31 cellular contexts compared by ENCODE assay signal in genomic region chr18:26532367-26533340, GRCh38. TPM values are rescaled to one million over a fixed set of nuclear protein-coding genes. Genes with fewer than 3 reads are reported as not detected.
A peak's percentile ranks its signal among the peaks of the same experiment; 100 is the strongest.
DNase-seq lines count a peak whose midpoint lies in the region; ATAC-seq, FAIRE-seq and TF ChIP-seq lines count a peak whose summit lies in the region.
"Had no signal": no experiment of that assay in that cellular context is flagged by ENCODE, and none has a peak within 500 bp of the region (broad histone marks: within the 10 kb centered on the region; RNA-seq: fewer than 3 reads in every experiment).

No MANE protein-coding gene starts in this region.

- H3K27me3 ChIP-seq in mammary epithelial cell (ENCODE audit: insufficient read depth, low read length), result no peaks in the 10 kb centered on the region
- H3K27me3 ChIP-seq in keratinocyte (ENCODE audit: control insufficient read depth, extremely low read depth, insufficient read depth, low read length), result no peaks in the 10 kb centered on the region
- H3K27me3 ChIP-seq: BE2C, dorsolateral prefrontal cortex, MG63 had no signal

- H3K36me3 Mint-ChIP-seq in stimulated activated naive B cell treated with anti-CD40 and anti-IgM and Interleukin-4, amounts not matched to agents 10 μg/mL and 1 μg/mL and 100 μg/mL, for 72 hours, result no peaks in the 10 kb centered on the region
- H3K36me3 Mint-ChIP-seq: CD8-positive, alpha-beta memory T cell had no signal

- no peak for ATAC-seq in stimulated activated naive B cell treated with anti-CD40 and anti-IgM and Interleukin-4, amounts not matched to agents 10 μg/mL and 1 μg/mL and 100 μg/mL, for 72 hours (replicated peaks)
- ATAC-seq: activated CD4-positive, alpha-beta T cell treated with anti-CD3 and anti-CD28 coated beads for 36 hours; activated CD8-positive, alpha-beta T cell treated with anti-CD3 and anti-CD28 coated beads, Interleukin-2, amount 10 ng/mL, durations not matched to agents 7 days and 5 days; left ventricle myocardium superior; stimulated activated naive CD8-positive, alpha-beta T cell treated with anti-CD3 and anti-CD28 coated beads, Interleukin-15, Interleukin-2, amounts not matched to agents 100 U/mL and 50 U/mL, for 24 hours had no signal

- H2AFZ ChIP-seq in mammary epithelial cell (ENCODE audit: low read depth, low read length) (no peak overlapping the region), keratinocyte (ENCODE audit: control insufficient read depth, low read length) (peak overlapping the region; percentile 34)
- H2AFZ ChIP-seq: parathyroid adenoma, PC-9 had no signal

- in situ Hi-C loops in mammary epithelial cell (cut with MboI; ENCODE audit: low sequenced_read_pairs in 2 of 2), result no loop called here

- CTCF ChIA-PET in mammary epithelial cell (lab: Charles Lee; ENCODE audit: low non-redundant PET), result no interaction called here

- H3K9me1 ChIP-seq in keratinocyte (ENCODE audit: control insufficient read depth, extremely low read depth, insufficient read depth, low read length), result no peaks in the 10 kb centered on the region

- H3K79me2 ChIP-seq in mammary epithelial cell (ENCODE audit: insufficient read depth, low read length) (peaks cover 85% of the 10 kb centered on the region), keratinocyte (ENCODE audit: control insufficient read depth, insufficient read depth, low read length) (peaks cover 54% of the 10 kb centered on the region)

- dilution Hi-C loops in mammary epithelial cell (cut with HindIII; ENCODE audit: low sequenced_read_pairs), result no loop called here
- dilution Hi-C loops in keratinocyte (cut with MboI; ENCODE audit: extremely low pct_ligation_motif_present, low sequenced_read_pairs), result no loop called here

- H3K27me3 Mint-ChIP-seq in stimulated activated naive B cell treated with anti-CD40 and anti-IgM and Interleukin-4, amounts not matched to agents 10 μg/mL and 1 μg/mL and 100 μg/mL, for 72 hours, result no peaks in the 10 kb centered on the region
- H3K27me3 Mint-ChIP-seq: activated CD4-positive, alpha-beta T cell treated with anti-CD3 and anti-CD28 coated beads for 36 hours; brain; CD8-positive, alpha-beta memory T cell had no signal

- H3K9me3 ChIP-seq in mammary epithelial cell (replicated peaks; ENCODE audit: insufficient read depth, low read length), result no peaks in the 10 kb centered on the region
- no peaks in the 10 kb centered on the region for H3K9me3 ChIP-seq in keratinocyte (ENCODE audit: control insufficient read depth, low read depth, low read length)
- H3K9me3 ChIP-seq: BE2C, MG63 had no signal

- FAIRE-seq in keratinocyte (lab: Jason Lieb, UNC), result peak; percentile 84
- FAIRE-seq: GM12892, small intestine had no signal

- H3K4me2 ChIP-seq in mammary epithelial cell (ENCODE audit: insufficient read depth, low read depth, low read length) (no peak overlapping the region), keratinocyte (ENCODE audit: control insufficient read depth, extremely low read depth, insufficient read depth, low read depth, low read length) (no peak overlapping the region)
- H3K4me2 ChIP-seq: PC-9 had no signal

- no peaks in the 10 kb centered on the region for H3K9me3 Mint-ChIP-seq in stimulated activated naive B cell treated with anti-CD40 and anti-IgM and Interleukin-4, amounts not matched to agents 10 μg/mL and 1 μg/mL and 100 μg/mL, for 72 hours
- H3K9me3 Mint-ChIP-seq: activated T-helper 2 cell treated with anti-CD3 and anti-CD28 coated beads, Interferon-gamma antibody, Interleukin-2, Interleukin-4, amounts not matched to agents 10 μg/mL and 5 μg/mL and 100 μg/mL, durations not matched to agents 14 hours and 24 hours and 36 hours; brain; CD8-positive, alpha-beta memory T cell had no signal

- TF ChIP-seq CTCF in mammary epithelial cell (conservative IDR thresholded peaks at IDR 0.05 in 1 of 2, IDR thresholded peaks at IDR 0.05 in 1 of 2; ENCODE audit: extremely low read depth in 1 of 2, insufficient read depth in 1 of 2, low read depth in 1 of 2, low read length in 2 of 2) (no peak), keratinocyte (optimal IDR thresholded peaks at IDR 0.05 in 1 of 3, IDR thresholded peaks at IDR 0.05 in 1 of 3, conservative IDR thresholded peaks at IDR 0.05 in 1 of 3; ENCODE audit: extremely low read depth in 1 of 3, insufficient read depth in 2 of 3, low read length in 3 of 3) (no peak)

- H4K20me1 ChIP-seq in mammary epithelial cell (ENCODE audit: insufficient read depth, low read length) (no peaks in the 10 kb centered on the region), keratinocyte (ENCODE audit: control insufficient read depth, extremely low read depth, insufficient read depth, low read length) (no peaks in the 10 kb centered on the region)

- no TSS peak for BruUV-seq in mammary epithelial cell (replicated peaks; lab: Mats Ljungman, UMichigan)

- no peak overlapping the region for H3K27ac Mint-ChIP-seq in stimulated activated naive B cell treated with anti-CD40 and anti-IgM and Interleukin-4, amounts not matched to agents 10 μg/mL and 1 μg/mL and 100 μg/mL, for 72 hours
- H3K27ac Mint-ChIP-seq: activated CD4-positive, alpha-beta T cell treated with anti-CD3 and anti-CD28 coated beads for 36 hours; activated CD8-positive, alpha-beta T cell treated with anti-CD3 and anti-CD28 coated beads, Interleukin-2, amount 10 ng/mL, durations not matched to agents 7 days and 5 days; activated T-helper 2 cell treated with anti-CD3 and anti-CD28 coated beads, Interferon-gamma antibody, Interleukin-2, Interleukin-4, amounts not matched to agents 10 μg/mL and 5 μg/mL and 100 μg/mL, durations not matched to agents 14 hours and 24 hours and 36 hours; brain had no signal

- intact Hi-C loops in mammary epithelial cell (cut with micrococcal nuclease), result no loop called here

- WGBS in mammary epithelial cell (ENCODE audit: low coverage, missing lambda C conversion rate), result 66% methylated on average over 9 of the region's 9 CpGs

- DNase-seq in ELF-1 (ENCODE audit: low read depth, low spot score), result peak; percentile 66
- DNase-seq in HT1080 (ENCODE audit: low read depth), result peak; percentile 32
- DNase-seq in mammary epithelial cell, result peak; percentile 42
- DNase-seq in keratinocyte (ENCODE audit: low read depth, low spot score), result no peak
- DNase-seq in SW 1271 (lab: John Stamatoyannopoulos, UW), result no peak
- DNase-seq in activated CD4-positive, alpha-beta T cell treated with anti-CD3 and anti-CD28 coated beads for 1 hour, result no peak
- no peak for DNase-seq in stimulated activated naive B cell treated with anti-CD40 and anti-IgM and Interleukin-4, amounts not matched to agents 10 μg/mL and 1 μg/mL and 100 μg/mL, for 72 hours
- DNase-seq: activated CD4-positive, alpha-beta T cell treated with anti-CD3 and anti-CD28 coated beads for 36 hours; activated CD8-positive, alpha-beta T cell treated with anti-CD3 and anti-CD28 coated beads, Interleukin-2, amount 10 ng/mL, durations not matched to agents 7 days and 5 days; activated naive CD4-positive, alpha-beta T cell treated with anti-CD3 and anti-CD28 coated beads, Interleukin-2, amount 50 U/mL, for 16 hours; activated T-cell treated with anti-CD3 and anti-CD28 coated beads for 4 hours; BE2C; CD8-positive, alpha-beta memory T cell; DMS 273 treated with DMSO at 0.1 percent for 48 hours; dorsolateral prefrontal cortex; H7; hypothalamus; KBM-7; left ventricle myocardium superior; MG63; NCI-H1105; NCI-H187 treated with DMSO at 0.1 percent for 48 hours; NCI-H524 treated with DMSO at 0.1 percent for 48 hours; PC-9; SHP77; small intestine; stimulated activated naive CD8-positive, alpha-beta T cell treated with anti-CD3 and anti-CD28 coated beads, Interleukin-15, Interleukin-2, amounts not matched to agents 100 U/mL and 50 U/mL, for 24 hours had no signal

- no peaks in the 10 kb centered on the region for H3K4me1 Mint-ChIP-seq in stimulated activated naive B cell treated with anti-CD40 and anti-IgM and Interleukin-4, amounts not matched to agents 10 μg/mL and 1 μg/mL and 100 μg/mL, for 72 hours
- H3K4me1 Mint-ChIP-seq: activated CD4-positive, alpha-beta T cell treated with anti-CD3 and anti-CD28 coated beads for 36 hours; CD8-positive, alpha-beta memory T cell had no signal

- H3K9ac ChIP-seq in mammary epithelial cell (ENCODE audit: insufficient read depth, low read length), result no peak overlapping the region
- no peak overlapping the region for H3K9ac ChIP-seq in keratinocyte (ENCODE audit: control insufficient read depth, extremely low read depth, insufficient read depth, low read length)
- H3K9ac ChIP-seq: parathyroid adenoma had no signal

- H3K4me3 ChIP-seq in mammary epithelial cell (replicated peaks in 1 of 3; ENCODE audit: insufficient read depth in 1 of 3, low read depth in 2 of 3, low read length in 3 of 3), result no peak overlapping the region
- H3K4me3 ChIP-seq in keratinocyte (ENCODE audit: control insufficient read depth in 2 of 3, extremely low read depth in 1 of 3, insufficient read depth in 2 of 3, low read depth in 1 of 3, low read length in 3 of 3), result no peak overlapping the region
- H3K4me3 ChIP-seq: dorsolateral prefrontal cortex, MG63, PC-9 had no signal

- H3K4me1 ChIP-seq in mammary epithelial cell (ENCODE audit: insufficient read depth, low read length) (peaks cover 26% of the 10 kb centered on the region), keratinocyte (ENCODE audit: control insufficient read depth, extremely low read depth, insufficient read depth, low read length) (peaks cover 38% of the 10 kb centered on the region)
- H3K4me1 ChIP-seq: BE2C, parathyroid adenoma had no signal

- no peak overlapping the region for H3K4me3 Mint-ChIP-seq in stimulated activated naive B cell treated with anti-CD40 and anti-IgM and Interleukin-4, amounts not matched to agents 10 μg/mL and 1 μg/mL and 100 μg/mL, for 72 hours
- H3K4me3 Mint-ChIP-seq: activated CD4-positive, alpha-beta T cell treated with anti-CD3 and anti-CD28 coated beads for 36 hours; activated CD8-positive, alpha-beta T cell treated with anti-CD3 and anti-CD28 coated beads, Interleukin-2, amount 10 ng/mL, durations not matched to agents 7 days and 5 days; brain; CD8-positive, alpha-beta memory T cell had no signal

- H3K36me3 ChIP-seq in mammary epithelial cell (ENCODE audit: insufficient read depth, low read length) (no peaks in the 10 kb centered on the region), keratinocyte (ENCODE audit: control insufficient read depth in 2 of 2, extremely low read depth in 1 of 2, insufficient read depth in 2 of 2, low read length in 2 of 2) (no peaks in the 10 kb centered on the region)
- H3K36me3 ChIP-seq: BE2C, MG63 had no signal

- no peak overlapping the region for H3K27ac ChIP-seq in mammary epithelial cell (ENCODE audit: insufficient read depth, low read depth, low read length)
- H3K27ac ChIP-seq in keratinocyte (ENCODE audit: control insufficient read depth, insufficient read depth, low read length), result peak overlapping the region; percentile 23
- H3K27ac ChIP-seq: parathyroid adenoma, PC-9 had no signal

RNA-seq across cellular contexts. Expression of gene KCTD1, which starts 15.7 kb away (rescaled TPM):
- 18.2 and 26.5 TPM in 2 replicates for total RNA-seq in HT1080 (2014; rRNA removed; shearing (Covaris generic))
- 13.2 and 15.2 TPM in 2 replicates for polyA plus RNA-seq in HT1080 (2015; cell fraction: cytosol; rRNA removed)
- 12.7 and 13.6 TPM in 2 replicates for polyA plus RNA-seq in HT1080 (2015; cell fraction: nucleus; rRNA removed)
- 10 to 100 TPM; 35.3 to 64.6 TPM for total RNA-seq in mammary epithelial cell
- polyA plus RNA-seq in mammary epithelial cell, result 62.2 TPM
- polyA minus RNA-seq in mammary epithelial cell, result 97.8 TPM
- polyA plus RNA-seq in keratinocyte, result 18.7 to 57.6 TPM (median 32.1 TPM) in 3 replicates
- 48.7 TPM for polyA plus RNA-seq in keratinocyte (2011; ENCODE audit: low read depth)
- 47.7 and 50.2 TPM in 2 replicates for polyA plus RNA-seq in keratinocyte (2011; cell fraction: cytosol; rRNA removed)
- 33.7 and 34.6 TPM in 2 replicates for polyA plus RNA-seq in keratinocyte (2011; cell fraction: nucleus; rRNA removed)
- 49.3 and 53.0 TPM in 2 replicates for polyA plus RNA-seq in keratinocyte (2012; ENCODE audit: low replicate concordance)
- polyA minus RNA-seq in keratinocyte, result 33.7 to 42.3 TPM (median 35.1 TPM) in 3 replicates
- polyA minus RNA-seq in keratinocyte (2011; cell fraction: cytosol; rRNA and poly(A)+ RNA removed), result 30.9 TPM
- 25.3 and 31.6 TPM in 2 replicates for polyA minus RNA-seq in keratinocyte (2011; cell fraction: nucleus; rRNA and poly(A)+ RNA removed)

Comparison
In these comparisons a context has a peak if more than half of its experiments do, and no peak if none do; other contexts are left out.
1. DNase-seq: peak in ELF-1 (single experiment), HT1080 (single experiment) and mammary epithelial cell (single experiment); none in keratinocyte (single experiment), SW 1271 (0 of 2), activated CD4-positive, alpha-beta T cell treated with anti-CD3 and anti-CD28 coated beads for 1 hour (single experiment) and stimulated activated naive B cell treated with anti-CD40 and anti-IgM and Interleukin-4, amounts not matched to agents 10 μg/mL and 1 μg/mL and 100 μg/mL, for 72 hours (single experiment).